In the genomic region with DNA sequence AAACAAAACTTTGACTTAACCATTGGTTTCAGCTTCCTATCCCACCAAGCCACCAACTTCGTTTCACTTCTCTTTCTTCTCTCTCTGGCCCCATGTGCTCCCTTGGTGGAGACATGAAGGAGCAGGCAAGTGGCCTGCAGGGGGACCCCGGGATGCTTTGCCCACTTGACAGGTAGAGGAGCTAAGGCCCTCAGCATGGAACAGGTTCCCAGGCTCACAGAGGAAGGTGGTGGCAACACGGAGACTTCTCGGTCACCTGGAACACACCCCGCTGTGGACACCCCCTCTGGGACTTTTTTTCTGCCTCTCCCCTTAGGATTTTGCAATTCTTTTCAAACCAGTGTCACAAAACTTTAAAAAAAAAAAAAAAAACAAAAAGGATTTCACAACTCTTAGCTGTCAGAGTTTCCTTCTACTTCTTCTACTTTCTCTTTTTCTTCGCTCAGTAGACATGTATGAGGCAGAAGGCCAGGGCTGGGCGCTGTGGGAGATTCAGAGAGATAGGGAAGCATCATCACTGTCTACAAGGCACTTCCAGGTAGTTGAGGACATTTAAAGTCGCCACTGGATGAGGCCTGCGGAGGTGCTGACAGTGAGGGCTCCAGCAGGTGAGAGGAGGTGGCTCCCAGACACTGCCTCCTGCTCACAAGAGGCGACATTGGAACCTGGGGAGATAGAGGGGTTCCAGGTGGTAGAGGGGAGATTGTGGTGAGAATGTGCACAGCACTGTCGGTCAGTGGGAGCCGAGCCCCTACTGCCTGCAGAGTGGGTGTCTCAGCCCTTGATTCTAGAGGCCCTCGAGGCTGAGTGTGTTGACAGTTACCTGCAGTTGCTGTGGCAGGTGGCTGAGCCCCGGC, we compare ENCODE assay signal across 10 cellular contexts.
A peak's percentile ranks its signal among the peaks of the same experiment; 100 is the strongest.
DNase-seq lines count a peak whose midpoint lies in the region; ATAC-seq and TF ChIP-seq lines count a peak whose summit lies in the region.
"Had no signal": no experiment of that assay in that cellular context is flagged by ENCODE, and none has a peak within 500 bp of the region (broad histone marks: within the 10 kb centered on the region; RNA-seq: fewer than 3 reads in every experiment).

No MANE protein-coding gene starts in this region.

- peak; percentile 43 for DNase-seq in activated CD4-positive, alpha-beta T cell treated with anti-CD3 and anti-CD28 coated beads for 36 hours
- no peak for DNase-seq in activated CD4-positive, alpha-beta T cell treated with anti-CD3 and anti-CD28 coated beads, Interleukin-2, amount 50 U/mL, for 4 hours
- DNase-seq in NCI-H1092 treated with DMSO at 0.1 percent for 48 hours (lab: John Stamatoyannopoulos, UW) = peak; percentile 73
- DNase-seq in fibroblast of mammary gland (ENCODE audit: low read depth) = no peak
- DNase-seq in retina = no peak
- DNase-seq in NCI-H2196 treated with DMSO at 0.1 percent for 48 hours (lab: John Stamatoyannopoulos, UW; ENCODE audit: unreplicated experiment) = no peak

- intact Hi-C loops in activated CD4-positive, alpha-beta T cell treated with anti-CD3 and anti-CD28 coated beads for 36 hours (cut with DNase I, micrococcal nuclease) = no loop called here

- H3K4me1 Mint-ChIP-seq in activated CD4-positive, alpha-beta T cell treated with anti-CD3 and anti-CD28 coated beads for 36 hours = peaks cover 14% of the 10 kb centered on the region

- no peaks in the 10 kb centered on the region for H3K9me3 Mint-ChIP-seq in activated CD4-positive, alpha-beta T cell treated with anti-CD3 and anti-CD28 coated beads for 36 hours (ENCODE audit: low read depth)

- peak; percentile 7 for TF ChIP-seq CTCF in fibroblast of mammary gland (conservative IDR thresholded peaks at IDR 0.05; ENCODE audit: control insufficient read depth, insufficient read depth, low read depth, low read length)

- H3K36me3 Mint-ChIP-seq in activated CD4-positive, alpha-beta T cell treated with anti-CD3 and anti-CD28 coated beads for 36 hours (ENCODE audit: low read depth) = no peaks in the 10 kb centered on the region

- POLR2A ChIA-PET in activated CD4-positive, alpha-beta T cell treated with anti-CD3 and anti-CD28 coated beads for 36 hours (lab: Charles Lee) = no interaction called here

- H3K36me3 ChIP-seq in thymus (ENCODE audit: control insufficient read depth, insufficient read depth) = no peaks in the 10 kb centered on the region

- ATAC-seq in activated CD4-positive, alpha-beta T cell treated with anti-CD3 and anti-CD28 coated beads for 36 hours = peak; percentile 39
- ATAC-seq in HG02610 (IDR thresholded peaks at IDR 0.05; ENCODE audit: unreplicated experiment) = peak; percentile 88
- ATAC-seq: left colon had no signal

- CTCF ChIA-PET in activated CD4-positive, alpha-beta T cell treated with anti-CD3 and anti-CD28 coated beads for 36 hours (lab: Charles Lee) = interaction anchor here (0.6 to 0.9 kb wide), 3 partner anchors 10 to 149 kb away, joined by 3 read pairs; no protein-coding TSS in a partner anchor

- no peak overlapping the region for H3K4me3 Mint-ChIP-seq in activated CD4-positive, alpha-beta T cell treated with anti-CD3 and anti-CD28 coated beads for 36 hours

- no peak overlapping the region for H3K27ac Mint-ChIP-seq in activated CD4-positive, alpha-beta T cell treated with anti-CD3 and anti-CD28 coated beads for 36 hours

- H3K9me3 ChIP-seq in thymus (ENCODE audit: control insufficient read depth) = no peaks in the 10 kb centered on the region
- H3K9me3 ChIP-seq: upper lobe of left lung had no signal

- WGBS in thymus = 82% methylated on average over 14 of the region's 14 CpGs

- peaks cover 6% of the 10 kb centered on the region for H3K27me3 Mint-ChIP-seq in activated CD4-positive, alpha-beta T cell treated with anti-CD3 and anti-CD28 coated beads for 36 hours

- H3K27ac ChIP-seq in thymus (ENCODE audit: low read depth) = peak overlapping the region; percentile 31

- no peaks in the 10 kb centered on the region for H3K27me3 ChIP-seq in thymus (ENCODE audit: control insufficient read depth, insufficient read depth)
- H3K27me3 ChIP-seq: upper lobe of left lung had no signal

- H3K4me1 ChIP-seq in thymus (ENCODE audit: control insufficient read depth, insufficient read depth, low read length) = no peaks in the 10 kb centered on the region

- H3K4me3 ChIP-seq in fibroblast of mammary gland (ENCODE audit: control insufficient read depth, low read depth, low read length) (no peak overlapping the region), thymus (ENCODE audit: low read length) (no peak overlapping the region)

Comparison
In these comparisons a context has a peak if more than half of its experiments do, and no peak if none do; other contexts are left out.
1. DNase-seq: peak in activated CD4-positive, alpha-beta T cell treated with anti-CD3 and anti-CD28 coated beads for 36 hours (single experiment) and NCI-H1092 treated with DMSO at 0.1 percent for 48 hours (single experiment); none in activated CD4-positive, alpha-beta T cell treated with anti-CD3 and anti-CD28 coated beads, Interleukin-2, amount 50 U/mL, for 4 hours (0 of 2), fibroblast of mammary gland (single experiment), retina (single experiment) and NCI-H2196 treated with DMSO at 0.1 percent for 48 hours (single experiment).